Comparison of ENCODE assay signal across 25 cellular contexts in the genomic region with DNA sequence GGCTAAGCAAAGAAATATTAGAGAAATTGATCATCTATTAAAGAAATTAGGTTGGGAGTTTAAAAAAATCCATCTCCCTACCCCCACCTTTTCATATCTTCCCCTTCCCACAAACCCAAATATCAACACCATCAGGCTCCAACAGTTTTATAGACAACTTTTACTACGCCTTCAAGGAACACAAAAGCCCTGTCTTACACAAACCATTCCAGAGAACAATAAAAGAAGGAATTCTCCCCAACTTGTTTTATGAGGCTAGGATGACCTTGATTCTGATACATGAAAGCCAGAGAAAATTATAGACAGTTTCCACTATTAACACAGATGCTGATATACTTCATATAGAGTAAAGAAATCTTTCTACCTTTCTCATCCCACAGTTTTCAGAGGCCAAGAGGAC.
DNase-seq lines count a peak whose midpoint lies in the region; ATAC-seq, FAIRE-seq and TF ChIP-seq lines count a peak whose summit lies in the region.
"Had no signal": no experiment of that assay in that cellular context is flagged by ENCODE, and none has a peak within 500 bp of the region (broad histone marks: within the 10 kb centered on the region; RNA-seq: fewer than 3 reads in every experiment).

No MANE protein-coding gene starts in this region.

- DNase-seq in LNCaP clone FGC (ENCODE audit: low read depth) (peak; percentile 3), PC-3 (no peak), NCI-H2171 treated with DMSO at 0.1 percent for 48 hours (lab: John Stamatoyannopoulos, UW) (no peak), AG20443 (ENCODE audit: low spot score) (no peak), HEK293T (ENCODE audit: extremely low spot score) (no peak)
- no peak for DNase-seq in activated naive CD4-positive, alpha-beta T cell treated with anti-CD3 and anti-CD28 coated beads for 36 hours
- DNase-seq: 8988T; ACHN; AML-193; Caco-2; Calu3; CD4-positive, alpha-beta T cell; CD8-positive, alpha-beta T cell; DMS79 treated with DMSO at 0.1 percent for 48 hours; GF-D8 had no signal

- H3K79me2 ChIP-seq in PC-3 (ENCODE audit: low read length): no peaks in the 10 kb centered on the region

- no peaks in the 10 kb centered on the region for H3F3A ChIP-seq in PC-3 (ENCODE audit: low read length, unreplicated experiment)

- H2AFZ ChIP-seq in PC-3 (ENCODE audit: low read length): no peak overlapping the region

- no peak overlapping the region for H3K27ac Mint-ChIP-seq in activated naive CD4-positive, alpha-beta T cell treated with anti-CD3 and anti-CD28 coated beads for 36 hours
- H3K27ac Mint-ChIP-seq: B cell; CD4-positive, alpha-beta T cell; CD8-positive, alpha-beta T cell had no signal

- no peak overlapping the region for H3K4me3 Mint-ChIP-seq in activated naive CD4-positive, alpha-beta T cell treated with anti-CD3 and anti-CD28 coated beads for 36 hours
- H3K4me3 Mint-ChIP-seq: B cell; CD4-positive, alpha-beta T cell; CD8-positive, alpha-beta T cell had no signal

- H3K4me1 ChIP-seq in HEK293 (ENCODE audit: control insufficient read depth, insufficient read depth, low read length) (no peaks in the 10 kb centered on the region), PC-3 (ENCODE audit: insufficient read depth, low read length) (peaks cover 25% of the 10 kb centered on the region)
- H3K4me1 ChIP-seq: BLaER1 treated with 17β-estradiol and CSF1 and Interleukin-3, amounts not matched to agents 10 nM and 100 nM had no signal

- H3K27ac ChIP-seq in HEK293 (ENCODE audit: extremely low read depth, low read depth, low read length) (no peak overlapping the region), PC-3 (ENCODE audit: low read length) (no peak overlapping the region)
- H3K27ac ChIP-seq: BLaER1 treated with 17β-estradiol and CSF1 and Interleukin-3, amounts not matched to agents 10 nM and 100 nM; C4-2B had no signal

- POLR2A ChIA-PET in HEK293 (lab: Yijun Ruan, JAX): no interaction called here
- POLR2A ChIA-PET in PC-3 (lab: Charles Lee; ENCODE audit: unreplicated experiment): no interaction called here
- POLR2A ChIA-PET in HEK293T (lab: Yijun Ruan, JAX): no interaction called here

- H3K9me2 ChIP-seq in PC-3 (replicated peaks; ENCODE audit: low read length): no peaks in the 10 kb centered on the region

- ATAC-seq in PC-3: peak; percentile 50; the same call in 1 of the 2 replicates
- ATAC-seq: CD8-positive, alpha-beta T cell had no signal

- no peaks in the 10 kb centered on the region for H3K36me3 Mint-ChIP-seq in activated naive CD4-positive, alpha-beta T cell treated with anti-CD3 and anti-CD28 coated beads for 36 hours (ENCODE audit: low read depth)
- H3K36me3 Mint-ChIP-seq: CD8-positive, alpha-beta T cell had no signal

- no peak overlapping the region for H3K9ac ChIP-seq in PC-3 (ENCODE audit: low read length)
- H3K9ac ChIP-seq: BLaER1 treated with 17β-estradiol and CSF1 and Interleukin-3, amounts not matched to agents 10 nM and 100 nM had no signal

- no peaks in the 10 kb centered on the region for H3K27me3 ChIP-seq in PC-3 (ENCODE audit: low read length)
- H3K27me3 ChIP-seq: BLaER1 treated with 17β-estradiol and CSF1 and Interleukin-3, amounts not matched to agents 10 nM and 100 nM had no signal

- peaks cover 18% of the 10 kb centered on the region for H3K9me3 Mint-ChIP-seq in activated naive CD4-positive, alpha-beta T cell treated with anti-CD3 and anti-CD28 coated beads for 36 hours

- BruUV-seq in PC-3 (replicated peaks; lab: Mats Ljungman, UMichigan): no TSS peak

- no peaks in the 10 kb centered on the region for H4K20me1 ChIP-seq in PC-3 (ENCODE audit: low read length)
- H4K20me1 ChIP-seq: BLaER1 treated with 17β-estradiol and CSF1 and Interleukin-3, amounts not matched to agents 10 nM and 100 nM had no signal

- H3K36me3 ChIP-seq in HEK293 (ENCODE audit: control insufficient read depth in 2 of 2, insufficient read depth in 1 of 2, low read length in 2 of 2) (no peaks in the 10 kb centered on the region), PC-3 (ENCODE audit: low read depth, low read length) (0 out of 2 replicates have a peak, but pooled peaks cover 2% of the 10 kb centered on the region)
- H3K36me3 ChIP-seq: BLaER1 treated with 17β-estradiol and CSF1 and Interleukin-3, amounts not matched to agents 10 nM and 100 nM had no signal

- H3K4me2 ChIP-seq in PC-3 (ENCODE audit: low read length): no peak overlapping the region
- H3K4me2 ChIP-seq: BLaER1 treated with 17β-estradiol and CSF1 and Interleukin-3, amounts not matched to agents 10 nM and 100 nM had no signal

- no peaks in the 10 kb centered on the region for H3K4me1 Mint-ChIP-seq in activated naive CD4-positive, alpha-beta T cell treated with anti-CD3 and anti-CD28 coated beads for 36 hours (ENCODE audit: low read depth)
- H3K4me1 Mint-ChIP-seq: B cell had no signal

- CTCF ChIA-PET in HEK293 (lab: Yijun Ruan, JAX): no interaction called here
- CTCF ChIA-PET in PC-3 (lab: Charles Lee): no interaction called here
- CTCF ChIA-PET in activated naive CD4-positive, alpha-beta T cell treated with anti-CD3 and anti-CD28 coated beads for 36 hours (lab: Charles Lee): interaction anchor here (1.2 kb wide), 1 partner anchor 8 kb away, joined by 4 read pairs; no protein-coding TSS in a partner anchor
- CTCF ChIA-PET in HEK293T (lab: Yijun Ruan, JAX): no interaction called here

- H3K4me3 ChIP-seq in HEK293 (ENCODE audit: low read depth, low read length) (no peak overlapping the region), LNCaP clone FGC (ENCODE audit: low read depth, low read length) (no peak overlapping the region), PC-3 (ENCODE audit: low read length) (no peak overlapping the region)
- H3K4me3 ChIP-seq: BLaER1 treated with 17β-estradiol and CSF1 and Interleukin-3, amounts not matched to agents 10 nM and 100 nM had no signal

- no peak for TF ChIP-seq CTCF in HEK293 (tag by site-specific recombination; IDR thresholded peaks at IDR 0.05)
- TF ChIP-seq CTCF in LNCaP clone FGC (IDR thresholded peaks at IDR 0.05; ENCODE audit: control insufficient read depth, extremely low read depth, insufficient read depth): no peak
- TF ChIP-seq CTCF in PC-3 (conservative IDR thresholded peaks at IDR 0.05; ENCODE audit: low read depth, low read length): no peak

- H3K27me3 Mint-ChIP-seq in activated naive CD4-positive, alpha-beta T cell treated with anti-CD3 and anti-CD28 coated beads for 36 hours (ENCODE audit: low read depth): no peaks in the 10 kb centered on the region
- H3K27me3 Mint-ChIP-seq: B cell; CD4-positive, alpha-beta T cell had no signal

- FAIRE-seq in endometrium (lab: Jason Lieb, UNC): peak; percentile 80
- FAIRE-seq: A204.1, D721Med, G401.6, GM12891, GM19239 had no signal

- H3K9me3 ChIP-seq in HEK293 (ENCODE audit: control insufficient read depth, insufficient read depth, low read depth, low read length): no peaks in the 10 kb centered on the region
- H3K9me3 ChIP-seq in PC-3 (ENCODE audit: low read length): peaks cover 12% of the 10 kb centered on the region

- intact Hi-C loops in PC-3 (cut with micrococcal nuclease): loop anchor here (5.0 to 10.0 kb wide), 2 partner anchors 110 to 198 kb away; no protein-coding TSS in a partner anchor
- intact Hi-C loops in activated naive CD4-positive, alpha-beta T cell treated with anti-CD3 and anti-CD28 coated beads for 36 hours (cut with micrococcal nuclease): no loop called here

TF ChIP-seq in HEK293, 187 proteins besides CTCF, POLR2A, EP300 and RAD21:
- TF ChIP-seq HOXD13 (CRISPR knock-in tag; IDR thresholded peaks at IDR 0.05; ENCODE audit: borderline replicate concordance): peak; percentile 90
- no peak for TF ChIP-seq ZFP41 (tag by site-specific recombination; IDR thresholded peaks at IDR 0.05; ENCODE audit: borderline replicate concordance)

TF ChIP-seq in HEK293T, 16 proteins besides CTCF, POLR2A, EP300 and RAD21:
- TF ChIP-seq HDGF (IDR thresholded peaks at IDR 0.05; ENCODE audit: borderline replicate concordance): no peak
- TF ChIP-seq FOXM1 (IDR thresholded peaks at IDR 0.05; ENCODE audit: borderline replicate concordance): no peak
- no peak for TF ChIP-seq BHLHE40 (IDR thresholded peaks at IDR 0.05; ENCODE audit: borderline replicate concordance)
- TF ChIP-seq, protein P1, sequence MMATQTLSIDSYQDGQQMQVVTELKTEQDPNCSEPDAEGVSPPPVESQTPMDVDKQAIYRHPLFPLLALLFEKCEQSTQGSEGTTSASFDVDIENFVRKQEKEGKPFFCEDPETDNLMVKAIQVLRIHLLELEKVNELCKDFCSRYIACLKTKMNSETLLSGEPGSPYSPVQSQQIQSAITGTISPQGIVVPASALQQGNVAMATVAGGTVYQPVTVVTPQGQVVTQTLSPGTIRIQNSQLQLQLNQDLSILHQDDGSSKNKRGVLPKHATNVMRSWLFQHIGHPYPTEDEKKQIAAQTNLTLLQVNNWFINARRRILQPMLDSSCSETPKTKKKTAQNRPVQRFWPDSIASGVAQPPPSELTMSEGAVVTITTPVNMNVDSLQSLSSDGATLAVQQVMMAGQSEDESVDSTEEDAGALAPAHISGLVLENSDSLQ (IDR thresholded peaks at IDR 0.05): no peak
- TF ChIP-seq L3MBTL2 (conservative IDR thresholded peaks at IDR 0.05): no peak
